8 cellular contexts compared by ENCODE assay signal in genomic region chr12:97960741-97961608, GRCh38.
A peak's percentile ranks its signal among the peaks of the same experiment; 100 is the strongest.
DNase-seq lines count a peak whose midpoint lies in the region; ATAC-seq and TF ChIP-seq lines count a peak whose summit lies in the region.

No MANE protein-coding gene starts in this region.

- peaks cover 6% of the 10 kb centered on the region for H3K4me1 Mint-ChIP-seq in endodermal cell

- TF ChIP-seq CTCF in endodermal cell (conservative IDR thresholded peaks at IDR 0.05) (peak; percentile 90), prostate gland (IDR thresholded peaks at IDR 0.05) (peak in 3 of 4 experiments; percentile 42 to 51 (median 50))

- ATAC-seq in GM18907 (IDR thresholded peaks at IDR 0.05; ENCODE audit: unreplicated experiment) (peak; percentile 87), HG03045 (IDR thresholded peaks at IDR 0.05; ENCODE audit: unreplicated experiment) (peak; percentile 66)

- no peak for TF ChIP-seq POLR2A in prostate gland (IDR thresholded peaks at IDR 0.05)

- H3K9me3 ChIP-seq in endodermal cell (ENCODE audit: control insufficient read depth, low read length) (peaks cover 39% of the 10 kb centered on the region), prostate gland (no peaks in the 10 kb centered on the region)

- H3K36me3 Mint-ChIP-seq in endodermal cell (ENCODE audit: low read depth) = peaks cover 4% of the 10 kb centered on the region

- H3K27ac Mint-ChIP-seq in endodermal cell = no peak overlapping the region

- H3K9ac ChIP-seq in endodermal cell (ENCODE audit: extremely low read depth, low read length, poor library complexity, severe bottlenecking) = no peak overlapping the region

- H3K4me3 ChIP-seq in endodermal cell (ENCODE audit: low read length) (no peak overlapping the region), prostate gland (no peak overlapping the region)

- WGBS in endodermal cell (ENCODE audit: insufficient coverage in 1 of 2, insufficient read length in 1 of 2), 2 experiments = 84 to 86% methylated on average over 4 to 5 of the region's 5 CpGs
- WGBS in prostate gland = 76% methylated on average over 5 of the region's 5 CpGs

- peaks cover 8% of the 10 kb centered on the region for H3K9me3 Mint-ChIP-seq in endodermal cell

- DNase-seq in NCI-H1092 treated with DMSO at 0.1 percent for 48 hours (lab: John Stamatoyannopoulos, UW) (peak; percentile 34), NCI-H1092 (lab: John Stamatoyannopoulos, UW) (no peak), NCI-H526 treated with DMSO at 0.1 percent for 48 hours (lab: John Stamatoyannopoulos, UW) (peak; percentile 12), endodermal cell (peak; percentile 89), prostate gland (ENCODE audit: low spot score) (peak; percentile 30), NCI-H446 treated with DMSO at 0.1 percent for 48 hours (lab: John Stamatoyannopoulos, UW) (no peak)

- no peak overlapping the region for H3K4me3 Mint-ChIP-seq in endodermal cell

- H3K36me3 ChIP-seq in endodermal cell (ENCODE audit: control insufficient read depth, insufficient read depth, low read length) (no peaks in the 10 kb centered on the region), prostate gland (no peaks in the 10 kb centered on the region)

- H3K27me3 Mint-ChIP-seq in endodermal cell (ENCODE audit: insufficient read depth) = no peaks in the 10 kb centered on the region

- intact Hi-C loops in prostate gland (cut with DNase I) = no loop called here

- no peak overlapping the region for H3K27ac ChIP-seq in endodermal cell (ENCODE audit: low read depth, low read length)
- H3K27ac ChIP-seq in prostate gland = no peak overlapping the region

- H3K4me1 ChIP-seq in endodermal cell (ENCODE audit: control insufficient read depth, insufficient read depth, low read length) (no peaks in the 10 kb centered on the region), prostate gland (replicated peaks) (no peaks in the 10 kb centered on the region)

- H3K27me3 ChIP-seq in endodermal cell (ENCODE audit: control insufficient read depth, insufficient read depth, low read length, poor library complexity, severe bottlenecking) (no peaks in the 10 kb centered on the region), prostate gland (replicated peaks; ENCODE audit: insufficient read depth) (no peaks in the 10 kb centered on the region)

Comparison
In these comparisons a context has a peak if more than half of its experiments do, and no peak if none do; other contexts are left out.
1. DNase-seq: peak in NCI-H1092 treated with DMSO at 0.1 percent for 48 hours (single experiment), NCI-H526 treated with DMSO at 0.1 percent for 48 hours (single experiment), endodermal cell (single experiment) and prostate gland (single experiment); none in NCI-H1092 (single experiment) and NCI-H446 treated with DMSO at 0.1 percent for 48 hours (single experiment).